In genomic region chr16:88264641-88265285, GRCh38 we compare ENCODE assay signal across 8 cellular contexts.
A peak's percentile ranks its signal among the peaks of the same experiment; 100 is the strongest.
DNase-seq lines count a peak whose midpoint lies in the region; ATAC-seq, FAIRE-seq and TF ChIP-seq lines count a peak whose summit lies in the region.

No MANE protein-coding gene starts in this region.

- H3K4me3 Mint-ChIP-seq in activated CD4-positive, alpha-beta T cell treated with anti-CD3 and anti-CD28 coated beads for 36 hours: no peak overlapping the region

- H3K4me1 Mint-ChIP-seq in activated CD4-positive, alpha-beta T cell treated with anti-CD3 and anti-CD28 coated beads for 36 hours: peaks cover 5% of the 10 kb centered on the region

- POLR2A ChIA-PET in activated CD4-positive, alpha-beta T cell treated with anti-CD3 and anti-CD28 coated beads for 36 hours (lab: Charles Lee): no interaction called here

- FAIRE-seq in GM19239 (lab: Jason Lieb, UNC): peak; percentile 33

- no peaks in the 10 kb centered on the region for H3K9me3 ChIP-seq in lower lobe of right lung

- no peaks in the 10 kb centered on the region for H3K36me3 Mint-ChIP-seq in activated CD4-positive, alpha-beta T cell treated with anti-CD3 and anti-CD28 coated beads for 36 hours (ENCODE audit: low read depth)

- H2AFZ ChIP-seq in ACC112 (ENCODE audit: low read length, unreplicated experiment): no peak overlapping the region

- H3K4me1 ChIP-seq in ACC112 (ENCODE audit: control insufficient read depth, insufficient read depth, low read length, unreplicated experiment) (peaks cover 12% of the 10 kb centered on the region), lower lobe of right lung (peaks cover 9% of the 10 kb centered on the region)

- CTCF ChIA-PET in activated CD4-positive, alpha-beta T cell treated with anti-CD3 and anti-CD28 coated beads for 36 hours (lab: Charles Lee): no interaction called here

- H3K36me3 ChIP-seq in ACC112 (ENCODE audit: insufficient read depth, low read length): no peaks in the 10 kb centered on the region
- no peaks in the 10 kb centered on the region for H3K36me3 ChIP-seq in lower lobe of right lung

- DNase-seq in GM19239 (ENCODE audit: insufficient read length, low spot score): no peak
- DNase-seq in activated CD4-positive, alpha-beta T cell treated with anti-CD3 and anti-CD28 coated beads for 36 hours: peak; percentile 85
- DNase-seq in dermis microvascular lymphatic vessel endothelial cell (ENCODE audit: low read depth in 2 of 2): peak; percentile 27 to 93
- peak; percentile 95 for DNase-seq in lower lobe of right lung
- peak; percentile 8 to 52 (median 38) for DNase-seq in stimulated activated CD4-positive, alpha-beta T cell treated with anti-CD3 and anti-CD28 coated beads, TNF-alpha, amount 100 ng/mL, for 24 hours (ENCODE audit: low read depth in 3 of 3)
- no peak for DNase-seq in OCI-M2 (lab: John Stamatoyannopoulos, UW; ENCODE audit: unreplicated experiment)

- intact Hi-C loops in activated CD4-positive, alpha-beta T cell treated with anti-CD3 and anti-CD28 coated beads for 36 hours (cut with DNase I, micrococcal nuclease): no loop called here
- intact Hi-C loops in lower lobe of right lung (cut with DNase I): no loop called here

- peaks cover 11% of the 10 kb centered on the region for H3K27me3 Mint-ChIP-seq in activated CD4-positive, alpha-beta T cell treated with anti-CD3 and anti-CD28 coated beads for 36 hours

- no peak for TF ChIP-seq CTCF in lower lobe of right lung (IDR thresholded peaks at IDR 0.05)

- H3K4me3 ChIP-seq in ACC112 (ENCODE audit: low read depth, low read length) (peak overlapping the region; percentile 34; the same call in 1 of the 2 replicates), lower lobe of right lung (peak overlapping the region; percentile 3)

- H3K27ac ChIP-seq in ACC112 (ENCODE audit: low read depth, low read length) (peak overlapping the region; percentile 72; the same call in 1 of the 2 replicates), lower lobe of right lung (no peak overlapping the region)

- no peak overlapping the region for H3K27ac Mint-ChIP-seq in activated CD4-positive, alpha-beta T cell treated with anti-CD3 and anti-CD28 coated beads for 36 hours

- no peaks in the 10 kb centered on the region for H3K79me2 ChIP-seq in ACC112 (ENCODE audit: control insufficient read depth, insufficient read depth, low read length, unreplicated experiment)

- H3K27me3 ChIP-seq in ACC112 (ENCODE audit: insufficient read depth, low read length) (no peaks in the 10 kb centered on the region), lower lobe of right lung (ENCODE audit: low read depth) (peaks cover 1% of the 10 kb centered on the region)

- no peaks in the 10 kb centered on the region for H3K9me3 Mint-ChIP-seq in activated CD4-positive, alpha-beta T cell treated with anti-CD3 and anti-CD28 coated beads for 36 hours (ENCODE audit: low read depth)

- ATAC-seq in HG03571 (IDR thresholded peaks at IDR 0.05; ENCODE audit: unreplicated experiment) (peak; percentile 68), lower lobe of right lung (peak; percentile 93 to 96)
- peak; percentile 97 for ATAC-seq in activated CD4-positive, alpha-beta T cell treated with anti-CD3 and anti-CD28 coated beads for 36 hours

Comparison
In these comparisons a context has a peak if more than half of its experiments do, and no peak if none do; other contexts are left out.
1. DNase-seq: peak in activated CD4-positive, alpha-beta T cell treated with anti-CD3 and anti-CD28 coated beads for 36 hours (single experiment), dermis microvascular lymphatic vessel endothelial cell (2 of 2), lower lobe of right lung (single experiment) and stimulated activated CD4-positive, alpha-beta T cell treated with anti-CD3 and anti-CD28 coated beads, TNF-alpha, amount 100 ng/mL, for 24 hours (3 of 3); none in GM19239 (single experiment) and OCI-M2 (single experiment).
2. Peak in every context shown above with its lines, with median percentiles within 50 percentile points of each other: ATAC-seq.